Comparison of ENCODE assay signal across 8 cellular contexts in genomic region chr10:97025613-97026242, GRCh38.
DNase-seq lines count a peak whose midpoint lies in the region; ATAC-seq, FAIRE-seq and TF ChIP-seq lines count a peak whose summit lies in the region.

No MANE protein-coding gene starts in this region.

- H3K4me3 Mint-ChIP-seq in T-cell (no peak overlapping the region), immature natural killer cell (no peak overlapping the region)

- H3K36me3 ChIP-seq in brain microvascular endothelial cell (replicated peaks): no peaks in the 10 kb centered on the region

- no peaks in the 10 kb centered on the region for H3K27me3 Mint-ChIP-seq in T-cell
- H3K27me3 Mint-ChIP-seq in immature natural killer cell (ENCODE audit: low read depth in 3 of 3): peaks cover 0 to 2% (median 0%) of the 10 kb centered on the region in 3 donors

- H3K4me3 ChIP-seq in brain microvascular endothelial cell (ENCODE audit: low read depth, low read length): no peak overlapping the region

- no peak for FAIRE-seq in HTR-8/SVneo (lab: Jason Lieb, UNC)

- CTCF ChIA-PET in T-cell (lab: Charles Lee): interaction anchor here (0.6 to 2.5 kb wide), 12 partner anchors 9 to 655 kb away, joined by 3 to 8 read pairs (median 3); no protein-coding TSS in a partner anchor

- TF ChIP-seq CTCF in brain microvascular endothelial cell (IDR thresholded peaks at IDR 0.05; ENCODE audit: low read depth, low read length, missing control alignments): peak; percentile 77

- H3K36me3 Mint-ChIP-seq in T-cell (no peaks in the 10 kb centered on the region), immature natural killer cell (no peaks in the 10 kb centered on the region)

- ATAC-seq in T-cell (replicated peaks in 1 of 4) (peak; percentile 42 to 58 (median 50)), GM21737 (IDR thresholded peaks at IDR 0.05; ENCODE audit: unreplicated experiment) (no peak)

- no peaks in the 10 kb centered on the region for H3K27me3 ChIP-seq in brain microvascular endothelial cell (replicated peaks)

- no peaks in the 10 kb centered on the region for H3K4me1 Mint-ChIP-seq in T-cell
- no peaks in the 10 kb centered on the region for H3K4me1 Mint-ChIP-seq in immature natural killer cell

- H3K27ac Mint-ChIP-seq in T-cell (no peak overlapping the region), immature natural killer cell (no peak overlapping the region)

- H3K9me3 Mint-ChIP-seq in T-cell (no peaks in the 10 kb centered on the region), immature natural killer cell (no peaks in the 10 kb centered on the region)

- POLR2A ChIA-PET in T-cell (lab: Charles Lee): no interaction called here

- DNase-seq in DMS53 (lab: John Stamatoyannopoulos, UW) (peak; percentile 68), HTR-8/SVneo (ENCODE audit: insufficient read length, low spot score) (peak; percentile 54), T-cell (peak in 27 of 34 experiments; percentile 8 to 46 (median 35)), brain microvascular endothelial cell (peak; percentile 29), immature natural killer cell (peak; percentile 29 to 42 (median 38)), OCI-M2 (lab: John Stamatoyannopoulos, UW; ENCODE audit: unreplicated experiment) (no peak)
- peak; percentile 13 to 34 (median 25) for DNase-seq in stimulated activated CD4-positive, alpha-beta T cell treated with anti-CD3 and anti-CD28 coated beads, Interleukin-1b, Interleukin-23, amount 100 ng/mL, for 24 hours (ENCODE audit: low read depth in 4 of 4, low spot score in 1 of 4)

- in situ Hi-C loops in brain microvascular endothelial cell (cut with HindIII; ENCODE audit: low pct_ligation_motif_present, low sequenced_read_pairs): no loop called here

- no peak overlapping the region for H3K27ac ChIP-seq in brain microvascular endothelial cell
